In genomic region chr7:120334475-120334874, GRCh38 we compare ENCODE assay signal across 14 cellular contexts.
DNase-seq lines count a peak whose midpoint lies in the region; ATAC-seq, FAIRE-seq and TF ChIP-seq lines count a peak whose summit lies in the region.
"Had no signal": no experiment of that assay in that cellular context is flagged by ENCODE, and none has a peak within 500 bp of the region (broad histone marks: within the 10 kb centered on the region; RNA-seq: fewer than 3 reads in every experiment).

No MANE protein-coding gene starts in this region.

- H3K9me3 Mint-ChIP-seq in activated CD8-positive, alpha-beta T cell treated with anti-CD3 and anti-CD28 coated beads, Interleukin-2, amount 10 ng/mL, durations not matched to agents 7 days and 5 days (ENCODE audit: insufficient read depth), result peaks cover 3% of the 10 kb centered on the region
- H3K9me3 Mint-ChIP-seq: dendritic cell treated with granulocyte-macrophage colony-stimulating factor and Interleukin-4, amounts not matched to agents 40 ng/mL and 50 ng/mL, for 4 days; type B pancreatic cell; WTC11 had no signal

- ATAC-seq in GM19372 (IDR thresholded peaks at IDR 0.05; ENCODE audit: low read depth, unreplicated experiment), result peak; percentile 91
- peak; percentile 81 for ATAC-seq in HG02610 (IDR thresholded peaks at IDR 0.05; ENCODE audit: unreplicated experiment)
- peak; percentile 79 for ATAC-seq in HG03159 (IDR thresholded peaks at IDR 0.05; ENCODE audit: unreplicated experiment)
- ATAC-seq in activated CD8-positive, alpha-beta T cell treated with anti-CD3 and anti-CD28 coated beads, Interleukin-2, amount 10 ng/mL, durations not matched to agents 7 days and 5 days, result no peak
- ATAC-seq: A549, WTC11 had no signal

- no peak overlapping the region for H3K27ac Mint-ChIP-seq in activated CD8-positive, alpha-beta T cell treated with anti-CD3 and anti-CD28 coated beads, Interleukin-2, amount 10 ng/mL, durations not matched to agents 7 days and 5 days
- H3K27ac Mint-ChIP-seq: dendritic cell treated with granulocyte-macrophage colony-stimulating factor and Interleukin-4, amounts not matched to agents 40 ng/mL and 50 ng/mL, for 4 days; type B pancreatic cell; WTC11 had no signal

- no peaks in the 10 kb centered on the region for H3K4me1 Mint-ChIP-seq in activated CD8-positive, alpha-beta T cell treated with anti-CD3 and anti-CD28 coated beads, Interleukin-2, amount 10 ng/mL, durations not matched to agents 7 days and 5 days (ENCODE audit: low read depth)
- H3K4me1 Mint-ChIP-seq: WTC11 had no signal

- TF ChIP-seq POLR2A in GM12892 (IDR thresholded peaks at IDR 0.05; ENCODE audit: low read depth, low read length), result no peak

- no peak for TF ChIP-seq CTCF in GM10248 (IDR thresholded peaks at IDR 0.05; ENCODE audit: control extremely low read depth, extremely low read depth, low read depth, missing control alignments)

- no peaks in the 10 kb centered on the region for H3K27me3 Mint-ChIP-seq in activated CD8-positive, alpha-beta T cell treated with anti-CD3 and anti-CD28 coated beads, Interleukin-2, amount 10 ng/mL, durations not matched to agents 7 days and 5 days (ENCODE audit: low read depth)
- H3K27me3 Mint-ChIP-seq: dendritic cell treated with granulocyte-macrophage colony-stimulating factor and Interleukin-4, amounts not matched to agents 40 ng/mL and 50 ng/mL, for 4 days; type B pancreatic cell had no signal

- H3K4me3 Mint-ChIP-seq in activated CD8-positive, alpha-beta T cell treated with anti-CD3 and anti-CD28 coated beads, Interleukin-2, amount 10 ng/mL, durations not matched to agents 7 days and 5 days, result no peak overlapping the region
- H3K4me3 Mint-ChIP-seq: dendritic cell treated with granulocyte-macrophage colony-stimulating factor and Interleukin-4, amounts not matched to agents 40 ng/mL and 50 ng/mL, for 4 days; type B pancreatic cell; WTC11 had no signal

- POLR2A ChIA-PET in GM10248 (lab: Yijun Ruan, JAX), result no interaction called here
- POLR2A ChIA-PET in activated CD8-positive, alpha-beta T cell treated with anti-CD3 and anti-CD28 coated beads, Interleukin-2, amount 10 ng/mL, durations not matched to agents 7 days and 5 days (lab: Charles Lee), result no interaction called here

- CTCF ChIA-PET in GM10248 (lab: Yijun Ruan, JAX), result interaction anchor here (1.4 kb wide), 1 partner anchor 8 kb away, joined by 3 read pairs; no protein-coding TSS in a partner anchor
- CTCF ChIA-PET in activated CD8-positive, alpha-beta T cell treated with anti-CD3 and anti-CD28 coated beads, Interleukin-2, amount 10 ng/mL, durations not matched to agents 7 days and 5 days (lab: Charles Lee), result no interaction called here

- DNase-seq in GM12892 (ENCODE audit: insufficient read length) (peak; percentile 1), GM10248 (ENCODE audit: extremely low spot score) (no peak), RKO (ENCODE audit: low spot score) (no peak), Kasumi-1 (lab: John Stamatoyannopoulos, UW) (no peak)
- DNase-seq in activated CD8-positive, alpha-beta T cell treated with anti-CD3 and anti-CD28 coated beads, Interleukin-2, amount 10 ng/mL, durations not matched to agents 7 days and 5 days, result no peak
- DNase-seq: mesendoderm, NCI-H2081 treated with DMSO at 0.1 percent for 48 hours had no signal

- FAIRE-seq in GM12892 (lab: Jason Lieb, UNC), result peak; percentile 66
- FAIRE-seq: A549 had no signal

- no peaks in the 10 kb centered on the region for H3K36me3 Mint-ChIP-seq in activated CD8-positive, alpha-beta T cell treated with anti-CD3 and anti-CD28 coated beads, Interleukin-2, amount 10 ng/mL, durations not matched to agents 7 days and 5 days (ENCODE audit: low read depth)
- H3K36me3 Mint-ChIP-seq: type B pancreatic cell, WTC11 had no signal
